In the genomic region with DNA sequence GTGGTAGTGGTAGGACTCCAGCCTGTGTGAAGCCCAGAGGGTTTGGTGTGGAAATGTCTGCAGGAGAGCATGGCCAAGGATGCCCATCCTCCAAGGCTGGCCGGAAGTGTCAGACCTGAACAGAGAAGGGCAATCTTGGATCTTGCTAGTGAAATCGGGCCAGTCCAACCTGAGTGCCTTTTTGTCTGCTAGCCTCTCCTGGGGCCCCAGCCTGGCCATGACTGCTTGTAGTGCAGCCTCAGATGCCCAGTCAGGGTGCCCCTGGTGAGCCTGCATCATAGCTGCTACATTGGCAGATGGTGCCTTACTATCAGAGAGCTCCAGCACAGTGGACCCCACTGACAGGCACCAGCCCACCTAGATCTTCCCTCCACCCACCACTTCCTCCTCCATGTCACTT, we compare ENCODE assay signal across 34 cellular contexts.
"Had no signal": no experiment of that assay in that cellular context is flagged by ENCODE, and none has a peak within 500 bp of the region (broad histone marks: within the 10 kb centered on the region; RNA-seq: fewer than 3 reads in every experiment).

No MANE protein-coding gene starts in this region.

- H3K4me1 ChIP-seq: foreskin keratinocyte, gastrocnemius medialis had no signal

- H3K4me3 Mint-ChIP-seq: activated B cell treated with CpG ODN at 0.5 μM for 24 hours; activated CD4-positive, alpha-beta memory T cell treated with anti-CD3 and anti-CD28 coated beads for 36 hours; activated CD8-positive, alpha-beta memory T cell treated with anti-CD3 and anti-CD28 coated beads, Interleukin-2, amount 10 ng/mL, durations not matched to agents 7 days and 5 days; activated CD8-positive, alpha-beta T cell treated with anti-CD3 and anti-CD28 coated beads, Interleukin-2, amount 10 ng/mL, durations not matched to agents 7 days and 5 days; activated naive CD8-positive, alpha-beta T cell; activated T-cell treated with anti-CD3 and anti-CD28 coated beads, Interleukin-2, amount 50 U/mL, for 24 hours; activated T-cell treated with anti-CD3 and anti-CD28 coated beads, Interleukin-2, amount 50 U/mL, for 72 hours; activated T-helper 17 cell treated with anti-CD3 and anti-CD28 coated beads, Interleukin-2, amount 50 U/mL, for 72 hours; central memory CD8-positive, alpha-beta T cell; T-helper 17 cell; T-helper 2 cell treated with Interferon-gamma antibody and Interleukin-4, amounts not matched to agents 5 μg/mL and 100 μg/mL, for 36 hours had no signal

- ATAC-seq: activated CD4-positive, CD25-positive, alpha-beta regulatory T cell treated with anti-CD3 and anti-CD28 coated beads, Interleukin-2, amount 50 U/mL, for 24 hours; activated CD8-positive, alpha-beta memory T cell treated with anti-CD3 and anti-CD28 coated beads, Interleukin-2, amount 10 ng/mL, durations not matched to agents 7 days and 5 days; activated CD8-positive, alpha-beta T cell treated with anti-CD3 and anti-CD28 coated beads, Interleukin-2, amount 10 ng/mL, durations not matched to agents 7 days and 5 days; activated T-cell treated with anti-CD3 and anti-CD28 coated beads, Interleukin-2, amount 50 U/mL, for 72 hours; activated T-helper 17 cell treated with anti-CD3 and anti-CD28 coated beads, Interleukin-2, amount 50 U/mL, for 72 hours; esophagus mucosa; foreskin keratinocyte; gastrocnemius medialis; T-helper 17 cell had no signal

- H3K9me3 Mint-ChIP-seq: activated B cell treated with CpG ODN at 0.5 μM for 24 hours; activated CD4-positive, alpha-beta memory T cell treated with anti-CD3 and anti-CD28 coated beads for 36 hours; activated T-helper 17 cell treated with anti-CD3 and anti-CD28 coated beads, Interleukin-2, amount 50 U/mL, for 72 hours; T-helper 2 cell treated with Interferon-gamma antibody and Interleukin-4, amounts not matched to agents 5 μg/mL and 100 μg/mL, for 36 hours had no signal

- H3K36me3 Mint-ChIP-seq: activated CD4-positive, alpha-beta memory T cell treated with anti-CD3 and anti-CD28 coated beads for 36 hours; activated CD8-positive, alpha-beta memory T cell treated with anti-CD3 and anti-CD28 coated beads, Interleukin-2, amount 10 ng/mL, durations not matched to agents 7 days and 5 days; activated naive CD8-positive, alpha-beta T cell had no signal

- H3K36me3 ChIP-seq: brain microvascular endothelial cell, gastrocnemius medialis, WERI-Rb-1 had no signal

- H3K27me3 Mint-ChIP-seq: activated B cell treated with CpG ODN at 0.5 μM for 24 hours; activated CD4-positive, alpha-beta memory T cell treated with anti-CD3 and anti-CD28 coated beads for 36 hours; activated CD8-positive, alpha-beta memory T cell treated with anti-CD3 and anti-CD28 coated beads, Interleukin-2, amount 10 ng/mL, durations not matched to agents 7 days and 5 days; activated naive CD8-positive, alpha-beta T cell; activated T-cell treated with anti-CD3 and anti-CD28 coated beads, Interleukin-2, amount 50 U/mL, for 24 hours; activated T-helper 17 cell treated with anti-CD3 and anti-CD28 coated beads, Interleukin-2, amount 50 U/mL, for 72 hours; central memory CD8-positive, alpha-beta T cell; T-helper 17 cell had no signal

- H3K4me3 ChIP-seq: gastrocnemius medialis had no signal

- FAIRE-seq: astrocyte, bronchial epithelial cell, colon had no signal

- H3K4me1 Mint-ChIP-seq: activated B cell treated with CpG ODN at 0.5 μM for 24 hours; activated CD8-positive, alpha-beta memory T cell treated with anti-CD3 and anti-CD28 coated beads, Interleukin-2, amount 10 ng/mL, durations not matched to agents 7 days and 5 days; activated T-helper 17 cell treated with anti-CD3 and anti-CD28 coated beads, Interleukin-2, amount 50 U/mL, for 72 hours; central memory CD8-positive, alpha-beta T cell; T-helper 17 cell had no signal

- DNase-seq: activated B cell treated with CpG ODN at 0.5 μM for 24 hours; activated CD4-positive, alpha-beta memory T cell treated with anti-CD3 and anti-CD28 coated beads for 36 hours; activated CD4-positive, alpha-beta T cell treated with anti-CD3 and anti-CD28 coated beads for 48 hours; activated CD8-positive, alpha-beta memory T cell treated with anti-CD3 and anti-CD28 coated beads, Interleukin-2, amount 10 ng/mL, durations not matched to agents 7 days and 5 days; activated CD8-positive, alpha-beta memory T cell treated with anti-CD3 and anti-CD28 coated beads, Interleukin-2, amount 50 U/mL, for 4 hours; activated CD8-positive, alpha-beta T cell treated with anti-CD3 and anti-CD28 coated beads, Interleukin-2, amount 10 ng/mL, durations not matched to agents 7 days and 5 days; activated effector memory CD4-positive, alpha-beta T cell treated with Interleukin-2 at 50 U/mL for 16 hours; activated gamma-delta T cell treated with Interleukin-2 at 50 U/mL for 16 hours; activated naive CD4-positive, alpha-beta T cell treated with anti-CD3 and anti-CD28 coated beads, Interleukin-2, amount 50 U/mL, for 16 hours; activated naive CD4-positive, alpha-beta T cell treated with Interleukin-2 at 50 U/mL for 16 hours; activated T-cell treated with anti-CD3 and anti-CD28 coated beads, Interleukin-2, amount 50 U/mL, for 24 hours; activated T-cell treated with anti-CD3 and anti-CD28 coated beads, Interleukin-2, amount 50 U/mL, for 72 hours; amniotic stem cell; anterior cingulate cortex; brain microvascular endothelial cell; cortex of kidney; dermis blood vessel endothelial cell; effector CD8-positive, alpha-beta T cell; foreskin keratinocyte; gastrocnemius medialis; glutamatergic neuron; T-helper 1 cell; T-helper 17 cell; T1000; WERI-Rb-1 had no signal

- H3K27me3 ChIP-seq: brain microvascular endothelial cell, foreskin keratinocyte, gastrocnemius medialis had no signal

- H3K9me3 ChIP-seq: gastrocnemius medialis had no signal

- H3K27ac ChIP-seq: brain microvascular endothelial cell, foreskin keratinocyte, gastrocnemius medialis, WERI-Rb-1 had no signal

- H3K27ac Mint-ChIP-seq: activated B cell treated with CpG ODN at 0.5 μM for 24 hours; activated CD4-positive, alpha-beta memory T cell treated with anti-CD3 and anti-CD28 coated beads for 36 hours; activated CD8-positive, alpha-beta memory T cell treated with anti-CD3 and anti-CD28 coated beads, Interleukin-2, amount 10 ng/mL, durations not matched to agents 7 days and 5 days; activated CD8-positive, alpha-beta T cell treated with anti-CD3 and anti-CD28 coated beads, Interleukin-2, amount 10 ng/mL, durations not matched to agents 7 days and 5 days; activated naive CD8-positive, alpha-beta T cell; activated T-cell treated with anti-CD3 and anti-CD28 coated beads, Interleukin-2, amount 50 U/mL, for 24 hours; activated T-cell treated with anti-CD3 and anti-CD28 coated beads, Interleukin-2, amount 50 U/mL, for 72 hours; activated T-helper 17 cell treated with anti-CD3 and anti-CD28 coated beads, Interleukin-2, amount 50 U/mL, for 72 hours; T-helper 17 cell; T-helper 2 cell treated with Interferon-gamma antibody and Interleukin-4, amounts not matched to agents 5 μg/mL and 100 μg/mL, for 36 hours had no signal
